In genomic region chr12:80201908-80202307, GRCh38 we compare ENCODE assay signal across 5 cellular contexts.
"Had no signal": no experiment of that assay in that cellular context is flagged by ENCODE, and none has a peak within 500 bp of the region (broad histone marks: within the 10 kb centered on the region; RNA-seq: fewer than 3 reads in every experiment).

No MANE protein-coding gene starts in this region.

- DNase-seq: H9, HCEC 1CT, IMR-90 had no signal

- H3K4me3 ChIP-seq: GM23338, K562 had no signal

- ATAC-seq: GM23338, K562 had no signal
